In the genomic region with DNA sequence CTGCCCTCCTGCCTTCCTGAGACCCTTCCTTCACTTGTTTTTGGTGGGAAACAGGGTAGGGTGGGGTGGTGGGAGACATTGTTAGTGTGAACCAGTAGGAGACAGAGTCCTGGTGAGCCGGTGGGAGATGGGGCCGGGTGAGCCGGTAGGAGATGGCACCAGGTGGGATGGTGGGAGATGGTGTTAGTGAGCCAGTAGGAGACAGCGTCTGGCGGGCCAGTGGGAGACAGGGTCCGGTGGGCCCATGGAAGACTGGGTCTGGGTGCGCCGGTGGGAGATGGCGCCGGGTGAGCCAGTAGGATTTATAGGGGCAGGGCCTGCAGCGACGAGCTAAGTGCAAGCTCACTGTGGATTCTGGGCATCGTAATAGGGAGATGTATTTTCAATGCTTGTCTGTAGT, we compare ENCODE assay signal across 31 cellular contexts.
"Had no signal": no experiment of that assay in that cellular context is flagged by ENCODE, and none has a peak within 500 bp of the region (broad histone marks: within the 10 kb centered on the region; RNA-seq: fewer than 3 reads in every experiment).

No MANE protein-coding gene starts in this region.

- H3K27me3 ChIP-seq: brain microvascular endothelial cell, esophagus muscularis mucosa, foreskin keratinocyte, gastroesophageal sphincter had no signal

- H3K4me3 Mint-ChIP-seq: activated B cell treated with CpG ODN at 0.5 μM for 24 hours; activated CD8-positive, alpha-beta T cell treated with anti-CD3 and anti-CD28 coated beads for 36 hours; activated naive CD8-positive, alpha-beta T cell; activated T-helper 1 cell treated with anti-CD3 and anti-CD28 coated beads, Interleukin-12 subunit alpha, Interleukin-12 subunit beta, Interleukin-2, Interleukin-4 antibody, amounts not matched to agents 30 ng/mL and 10 ng/mL and 1 ng/mL, durations not matched to agents 14 hours and 24 hours and 36 hours; effector memory CD8-positive, alpha-beta T cell; T-helper 2 cell treated with Interferon-gamma antibody and Interleukin-4, amounts not matched to agents 5 μg/mL and 100 μg/mL, for 36 hours had no signal

- ATAC-seq: activated CD4-positive, CD25-positive, alpha-beta regulatory T cell treated with anti-CD3 and anti-CD28 coated beads, Interleukin-2, amount 50 U/mL, for 24 hours; effector memory CD8-positive, alpha-beta T cell; foreskin keratinocyte; gastroesophageal sphincter; T-helper 17 cell had no signal

- H3K9me3 ChIP-seq: esophagus muscularis mucosa, gastroesophageal sphincter had no signal

- H3K4me1 ChIP-seq: foreskin keratinocyte had no signal

- H3K27me3 Mint-ChIP-seq: activated B cell treated with CpG ODN at 0.5 μM for 24 hours; activated CD8-positive, alpha-beta T cell treated with anti-CD3 and anti-CD28 coated beads for 36 hours; activated naive CD8-positive, alpha-beta T cell; effector memory CD8-positive, alpha-beta T cell; T-helper 17 cell had no signal

- H3K27ac Mint-ChIP-seq: activated CD8-positive, alpha-beta T cell treated with anti-CD3 and anti-CD28 coated beads for 36 hours; activated naive CD8-positive, alpha-beta T cell; activated T-helper 1 cell treated with anti-CD3 and anti-CD28 coated beads, Interleukin-12 subunit alpha, Interleukin-12 subunit beta, Interleukin-2, Interleukin-4 antibody, amounts not matched to agents 30 ng/mL and 10 ng/mL and 1 ng/mL, durations not matched to agents 14 hours and 24 hours and 36 hours; T-helper 2 cell treated with Interferon-gamma antibody and Interleukin-4, amounts not matched to agents 5 μg/mL and 100 μg/mL, for 36 hours had no signal

- H3K9me3 Mint-ChIP-seq: activated B cell treated with CpG ODN at 0.5 μM for 24 hours; activated CD8-positive, alpha-beta T cell treated with anti-CD3 and anti-CD28 coated beads for 36 hours; activated T-helper 1 cell treated with anti-CD3 and anti-CD28 coated beads, Interleukin-12 subunit alpha, Interleukin-12 subunit beta, Interleukin-2, Interleukin-4 antibody, amounts not matched to agents 30 ng/mL and 10 ng/mL and 1 ng/mL, durations not matched to agents 14 hours and 24 hours and 36 hours; effector memory CD8-positive, alpha-beta T cell; T-helper 2 cell treated with Interferon-gamma antibody and Interleukin-4, amounts not matched to agents 5 μg/mL and 100 μg/mL, for 36 hours had no signal

- DNase-seq: activated B cell treated with CpG ODN at 0.5 μM for 24 hours; activated CD4-positive, alpha-beta T cell treated with anti-CD3 and anti-CD28 coated beads for 48 hours; activated CD4-positive, alpha-beta T cell treated with anti-CD3 and anti-CD28 coated beads, Interleukin-2, amount 50 U/mL, for 1 hour; activated CD4-positive, alpha-beta T cell treated with anti-CD3 and anti-CD28 coated beads, Interleukin-2, amount 50 U/mL, for 48 hours; activated CD8-positive, alpha-beta memory T cell treated with anti-CD3 and anti-CD28 coated beads for 24 hours; activated CD8-positive, alpha-beta T cell treated with anti-CD3 and anti-CD28 coated beads for 36 hours; activated gamma-delta T cell treated with Interleukin-2 at 50 U/mL for 16 hours; activated naive CD4-positive, alpha-beta T cell treated with anti-CD3 and anti-CD28 coated beads, Interleukin-2, amount 50 U/mL, for 16 hours; activated naive CD4-positive, alpha-beta T cell treated with Interleukin-2 at 50 U/mL for 16 hours; activated T-cell treated with anti-CD3 and anti-CD28 coated beads, Interleukin-2, amount 50 U/mL, for 48 hours; amniotic stem cell; anterior cingulate cortex; brain microvascular endothelial cell; caudate nucleus; cerebellar nuclear complex; cortex of kidney; dermis blood vessel endothelial cell; effector CD4-positive, alpha-beta T cell; effector memory CD8-positive, alpha-beta T cell; erythroblast; foreskin keratinocyte; T-helper 1 cell; T-helper 17 cell; T1000; WERI-Rb-1 had no signal

- H3K4me3 ChIP-seq: esophagus muscularis mucosa, gastroesophageal sphincter had no signal

- H3K27ac ChIP-seq: brain microvascular endothelial cell, esophagus muscularis mucosa, foreskin keratinocyte, gastroesophageal sphincter, WERI-Rb-1 had no signal
